Comparison of ENCODE assay signal across 1 cellular context in genomic region chr1:32208463-32208862, GRCh38.
TF ChIP-seq lines count a peak whose summit lies in the region.

No MANE protein-coding gene starts in this region.

TF ChIP-seq in K562, 482 proteins besides CTCF, POLR2A, EP300 and RAD21:
- TF ChIP-seq MCM2 (IDR thresholded peaks at IDR 0.05; ENCODE audit: low read depth) (no peak), ZNF57 (CRISPR knock-in tag; IDR thresholded peaks at IDR 0.05) (no peak), HNRNPL (IDR thresholded peaks at IDR 0.05; ENCODE audit: low read depth, low read length) (no peak), NCOA6 (IDR thresholded peaks at IDR 0.05) (no peak), ZNF143 (CRISPR knock-in tag; IDR thresholded peaks at IDR 0.05) (0 out of 2 replicates have a peak, but pooled peaks have one; percentile 15), ZNF75A (CRISPR knock-in tag; IDR thresholded peaks at IDR 0.05) (no peak)
TF ChIP-seq in K562: peak in this region for 1.
